Comparison of ENCODE assay signal across 10 cellular contexts in the genomic region with DNA sequence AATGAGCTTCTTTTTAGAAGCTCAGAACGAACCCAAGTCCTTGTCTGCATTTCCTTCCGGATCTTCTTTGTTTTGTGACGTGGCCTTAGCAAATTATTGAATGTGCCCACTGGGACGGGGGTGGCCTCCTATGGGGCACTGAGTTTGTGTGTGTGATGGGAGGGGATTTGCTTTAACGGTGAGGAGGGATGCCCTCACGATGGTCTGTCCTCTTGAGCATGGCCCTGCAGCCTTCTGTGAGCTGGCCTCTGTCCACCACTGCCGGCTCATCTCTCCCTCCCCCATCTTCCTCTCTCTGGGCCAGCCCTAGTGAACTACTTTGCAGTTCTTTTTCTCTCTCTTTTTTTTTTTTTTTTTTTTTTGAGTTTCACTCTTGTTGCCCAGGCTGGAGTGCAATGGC.
DNase-seq lines count a peak whose midpoint lies in the region; ATAC-seq, FAIRE-seq and TF ChIP-seq lines count a peak whose summit lies in the region.
"Had no signal": no experiment of that assay in that cellular context is flagged by ENCODE, and none has a peak within 500 bp of the region (broad histone marks: within the 10 kb centered on the region; RNA-seq: fewer than 3 reads in every experiment).

No MANE protein-coding gene starts in this region.

- H2AFZ ChIP-seq in astrocyte (ENCODE audit: low read depth, low read length) = peak overlapping the region; percentile 72

- DNase-seq in astrocyte (ENCODE audit: low read depth) (peak; percentile 48), left ventricle myocardium superior (peak; percentile 67), NCI-H2196 treated with DMSO at 0.1 percent for 48 hours (lab: John Stamatoyannopoulos, UW; ENCODE audit: unreplicated experiment) (no peak)
- DNase-seq in activated CD8-positive, alpha-beta T cell treated with anti-CD3 and anti-CD28 coated beads for 36 hours = no peak
- DNase-seq: effector memory CD4-positive, alpha-beta T cell had no signal

- H3K4me1 ChIP-seq in ES-I3 (ENCODE audit: insufficient read depth, low read length) = peaks cover 12% of the 10 kb centered on the region
- H3K4me1 ChIP-seq in astrocyte (ENCODE audit: insufficient read depth, low read length) = peaks cover 18% of the 10 kb centered on the region
- H3K4me1 ChIP-seq in rectal smooth muscle tissue (ENCODE audit: control insufficient read depth, insufficient read depth, low read length) = peaks cover 13% of the 10 kb centered on the region

- H3K79me2 ChIP-seq in astrocyte (ENCODE audit: insufficient read depth, low read length) = no peaks in the 10 kb centered on the region

- H3K36me3 ChIP-seq in ES-I3 (ENCODE audit: insufficient read depth, low read length) (no peaks in the 10 kb centered on the region), astrocyte (ENCODE audit: insufficient read depth, low read length) (peaks cover 8% of the 10 kb centered on the region), rectal smooth muscle tissue (ENCODE audit: control insufficient read depth, insufficient read depth, low read length) (peaks cover 3% of the 10 kb centered on the region)

- peak overlapping the region; percentile 98 for H3K27ac Mint-ChIP-seq in astrocyte (ENCODE audit: unreplicated experiment)
- H3K27ac Mint-ChIP-seq in activated CD8-positive, alpha-beta T cell treated with anti-CD3 and anti-CD28 coated beads for 36 hours = no peak overlapping the region

- H3K9ac ChIP-seq in ES-I3 (ENCODE audit: low read depth, low read length) (peak overlapping the region; percentile 47), astrocyte (ENCODE audit: low read length) (peak overlapping the region; percentile 72), rectal smooth muscle tissue (ENCODE audit: low read length) (no peak overlapping the region)

- H3K27ac ChIP-seq in astrocyte (ENCODE audit: low read depth, low read length) (peak overlapping the region; percentile 83), rectal smooth muscle tissue (ENCODE audit: low read depth, low read length) (peak overlapping the region; percentile 59)
- H3K27ac ChIP-seq: HL-60 had no signal

- H3K4me1 Mint-ChIP-seq in astrocyte (ENCODE audit: low read depth, unreplicated experiment) = peaks cover 19% of the 10 kb centered on the region
- H3K4me1 Mint-ChIP-seq in activated CD8-positive, alpha-beta T cell treated with anti-CD3 and anti-CD28 coated beads for 36 hours (ENCODE audit: low read depth) = no peaks in the 10 kb centered on the region

- peak overlapping the region; percentile 85 for H3K4me2 ChIP-seq in astrocyte (ENCODE audit: low read length)

- peak overlapping the region; percentile 66 for H3K4me3 Mint-ChIP-seq in astrocyte (ENCODE audit: unreplicated experiment)
- H3K4me3 Mint-ChIP-seq in activated CD8-positive, alpha-beta T cell treated with anti-CD3 and anti-CD28 coated beads for 36 hours = no peak overlapping the region

- intact Hi-C loops in left ventricle myocardium superior (cut with micrococcal nuclease) = no loop called here
- intact Hi-C loops in activated CD8-positive, alpha-beta T cell treated with anti-CD3 and anti-CD28 coated beads for 36 hours (cut with micrococcal nuclease) = no loop called here

- no peak for FAIRE-seq in astrocyte (lab: Jason Lieb, UNC)

- CTCF ChIA-PET in activated CD8-positive, alpha-beta T cell treated with anti-CD3 and anti-CD28 coated beads for 36 hours (lab: Charles Lee) = no interaction called here

- H3K27me3 ChIP-seq in astrocyte (ENCODE audit: insufficient read depth, low read length) (no peaks in the 10 kb centered on the region), rectal smooth muscle tissue (ENCODE audit: control insufficient read depth, insufficient read depth, low read length) (no peaks in the 10 kb centered on the region)

- ATAC-seq in left ventricle myocardium superior (peak; percentile 85), HG03135 (IDR thresholded peaks at IDR 0.05; ENCODE audit: unreplicated experiment) (no peak), GM21526 (IDR thresholded peaks at IDR 0.05; ENCODE audit: low FRiP score, unreplicated experiment) (no peak)
- no peak for ATAC-seq in activated CD8-positive, alpha-beta T cell treated with anti-CD3 and anti-CD28 coated beads for 36 hours

- H3K4me3 ChIP-seq in astrocyte (ENCODE audit: insufficient read depth, low read depth, low read length) = peak overlapping the region; percentile 28
- peak overlapping the region; percentile 24 for H3K4me3 ChIP-seq in rectal smooth muscle tissue (ENCODE audit: low read length)

- peaks cover 32% of the 10 kb centered on the region for H3K36me3 Mint-ChIP-seq in astrocyte (ENCODE audit: low read depth, unreplicated experiment)
- H3K36me3 Mint-ChIP-seq in activated CD8-positive, alpha-beta T cell treated with anti-CD3 and anti-CD28 coated beads for 36 hours (ENCODE audit: low read depth) = no peaks in the 10 kb centered on the region

- POLR2A ChIA-PET in activated CD8-positive, alpha-beta T cell treated with anti-CD3 and anti-CD28 coated beads for 36 hours (lab: Charles Lee) = no interaction called here

- H4K20me1 ChIP-seq in astrocyte (ENCODE audit: insufficient read depth, low read length) = no peaks in the 10 kb centered on the region

- no peaks in the 10 kb centered on the region for H3K9me3 ChIP-seq in ES-I3 (ENCODE audit: control insufficient read depth, insufficient read depth, low read length)
- no peaks in the 10 kb centered on the region for H3K9me3 ChIP-seq in astrocyte (ENCODE audit: insufficient read depth, low read depth, low read length)

- peaks cover 2% of the 10 kb centered on the region for H3K27me3 Mint-ChIP-seq in astrocyte (ENCODE audit: low read depth, unreplicated experiment)
- peaks cover 2% of the 10 kb centered on the region for H3K27me3 Mint-ChIP-seq in activated CD8-positive, alpha-beta T cell treated with anti-CD3 and anti-CD28 coated beads for 36 hours

- H3K9me3 Mint-ChIP-seq in astrocyte (ENCODE audit: unreplicated experiment) = peaks cover 5% of the 10 kb centered on the region
- no peaks in the 10 kb centered on the region for H3K9me3 Mint-ChIP-seq in activated CD8-positive, alpha-beta T cell treated with anti-CD3 and anti-CD28 coated beads for 36 hours

- no peak for TF ChIP-seq CTCF in astrocyte (IDR thresholded peaks at IDR 0.05; ENCODE audit: insufficient read depth, low read depth, low read length)
- TF ChIP-seq CTCF in activated CD8-positive, alpha-beta T cell treated with anti-CD3 and anti-CD28 coated beads for 36 hours (IDR thresholded peaks at IDR 0.05) = no peak

Comparison
In these comparisons a context has a peak if more than half of its experiments do, and no peak if none do; other contexts are left out.
1. DNase-seq: peak in astrocyte (single experiment) and left ventricle myocardium superior (single experiment); none in activated CD8-positive, alpha-beta T cell treated with anti-CD3 and anti-CD28 coated beads for 36 hours (single experiment) and NCI-H2196 treated with DMSO at 0.1 percent for 48 hours (single experiment).